Comparison of ENCODE assay signal across 1 cellular context in the genomic region with DNA sequence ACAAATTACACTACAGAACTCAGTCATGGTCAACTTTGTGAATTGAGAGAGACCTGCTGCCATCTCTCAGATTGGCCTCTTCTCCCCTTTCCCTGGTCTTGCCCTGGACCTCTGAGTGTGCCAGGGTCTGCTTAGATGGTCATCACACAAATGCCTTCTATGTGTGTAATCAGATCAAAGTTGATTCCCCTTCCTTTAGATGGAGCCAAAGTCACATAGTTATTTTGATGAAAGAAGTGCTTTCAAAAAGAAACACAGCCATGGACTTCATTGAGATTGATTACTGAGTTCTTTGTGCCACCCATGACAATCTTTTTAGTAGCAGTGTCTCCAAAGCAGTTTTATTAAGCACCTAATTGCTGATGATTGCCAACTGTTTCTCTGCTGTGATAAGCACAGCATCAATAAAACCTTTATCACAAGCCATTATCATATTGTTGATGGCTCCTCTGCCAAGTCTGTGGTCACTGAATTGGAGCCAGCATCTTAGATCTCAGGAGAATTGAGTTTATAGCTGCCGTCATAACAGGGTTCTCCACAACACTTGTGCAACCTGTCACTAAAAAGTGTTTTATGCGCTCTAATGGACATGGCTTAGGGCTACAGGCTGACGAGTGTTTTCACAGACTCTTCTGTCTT.
TF ChIP-seq lines count a peak whose summit lies in the region.

No MANE protein-coding gene starts in this region.

TF ChIP-seq in endothelial cell of umbilical vein, 7 proteins besides CTCF, POLR2A, EP300 and RAD21 (continued from another document):
- TF ChIP-seq FOS (IDR thresholded peaks at IDR 0.05; ENCODE audit: borderline replicate concordance, insufficient read depth, low read length) = no peak
- no peak for TF ChIP-seq POLR2AphosphoS5 (IDR thresholded peaks at IDR 0.05; ENCODE audit: insufficient read depth, low read depth, low read length)
- TF ChIP-seq, protein P1, sequence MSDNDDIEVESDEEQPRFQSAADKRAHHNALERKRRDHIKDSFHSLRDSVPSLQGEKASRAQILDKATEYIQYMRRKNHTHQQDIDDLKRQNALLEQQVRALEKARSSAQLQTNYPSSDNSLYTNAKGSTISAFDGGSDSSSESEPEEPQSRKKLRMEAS (IDR thresholded peaks at IDR 0.05; ENCODE audit: insufficient read depth, insufficient read length) = no peak
